7 cellular contexts compared by ENCODE assay signal in the genomic region with DNA sequence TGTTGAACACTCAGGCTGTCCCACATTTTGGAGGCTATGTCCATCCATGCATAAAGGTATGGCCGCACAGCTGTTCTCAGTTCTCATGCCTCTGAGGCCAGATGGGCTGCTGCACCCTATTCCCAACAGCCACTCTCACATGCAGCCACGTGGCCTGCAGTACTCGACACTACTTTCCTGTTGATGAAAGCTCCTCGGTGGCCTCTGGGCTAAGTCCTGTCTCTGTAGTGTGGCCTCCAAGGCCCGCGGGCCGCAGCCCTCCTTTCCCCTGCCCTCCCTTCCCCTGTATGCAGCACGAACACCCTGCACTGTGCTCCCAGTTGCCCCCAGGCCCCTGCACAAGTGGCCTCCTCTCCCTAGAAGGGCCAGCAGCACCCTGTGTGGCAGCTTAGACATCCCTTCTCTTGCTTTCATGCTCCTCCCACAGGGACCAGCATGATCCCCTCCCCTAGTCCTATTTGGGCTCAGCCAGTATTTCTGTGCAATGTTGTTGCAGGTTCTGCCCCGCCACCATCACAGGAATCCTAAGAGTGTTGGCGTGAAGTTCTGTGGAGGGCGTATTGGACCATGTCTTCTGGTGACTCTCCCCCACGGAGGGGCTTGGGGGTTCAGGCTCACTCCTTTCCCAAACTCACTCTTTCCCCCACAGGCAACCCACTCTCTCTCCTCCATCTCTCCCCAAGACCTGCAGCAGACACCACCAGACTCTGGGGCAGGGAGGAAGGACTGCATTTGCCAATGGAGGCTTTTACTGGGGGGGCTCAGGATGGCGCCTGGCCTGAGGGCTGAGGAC.
DNase-seq lines count a peak whose midpoint lies in the region; ATAC-seq and TF ChIP-seq lines count a peak whose summit lies in the region.
"Not testable (repeated sequence)": the region's sequence is repeated elsewhere in the genome, so short reads cannot be mapped to it uniquely, and the experiment has no call there.

No MANE protein-coding gene starts in this region.

- not testable (repeated sequence) for H3K4ac ChIP-seq in neuronal stem cell (ENCODE audit: low read length)

- H3K27ac ChIP-seq in right cardiac atrium (ENCODE audit: low read length); right lobe of liver; neuronal stem cell (replicated peaks; ENCODE audit: low read length); spleen: not testable (repeated sequence)

- peak overlapping the region; percentile 17 for H3K23ac ChIP-seq in neuronal stem cell (ENCODE audit: low read depth, low read length, poor library complexity)

- not testable (repeated sequence) for H3K4me1 Mint-ChIP-seq in chondrocyte (ENCODE audit: low read depth)

- H3K4me1 ChIP-seq in NT2/D1 (ENCODE audit: insufficient read depth, insufficient read length); right cardiac atrium (ENCODE audit: control insufficient read depth, insufficient read depth, low read length); right lobe of liver; neuronal stem cell (ENCODE audit: control insufficient read depth in 2 of 2, insufficient read depth in 1 of 2, low read depth in 1 of 2, low read length in 2 of 2); spleen: not testable (repeated sequence)

- ATAC-seq in right cardiac atrium, right lobe of liver: not testable (repeated sequence)

- 86% methylated on average over 13 of the region's 13 CpGs for WGBS in right cardiac atrium
- 83% methylated on average over 13 of the region's 13 CpGs for WGBS in right lobe of liver (ENCODE audit: insufficient coverage, low coverage, low lambda C conversion rate, missing lambda C conversion rate)
- WGBS in neuronal stem cell (ENCODE audit: extremely low coverage in 2 of 2, insufficient read length in 2 of 2, insufficient replicate concordance in 1 of 2), 2 donors, result no CpG with 5 or more reads among the region's 13 CpGs
- 86 to 90% (median 87%) methylated on average over 13 of the region's 13 CpGs for WGBS in spleen, 5 donors

- not testable (repeated sequence) for H2BK5ac ChIP-seq in neuronal stem cell (ENCODE audit: low read length)

- peaks cover 56% of the 10 kb centered on the region for H3K9me3 Mint-ChIP-seq in chondrocyte (ENCODE audit: low read depth)

- H3K36me3 ChIP-seq in NT2/D1 (ENCODE audit: insufficient read depth, insufficient read length, low read length); right lobe of liver; neuronal stem cell (replicated peaks in 1 of 2; ENCODE audit: control insufficient read depth in 2 of 2, insufficient read depth in 2 of 2, low read length in 2 of 2); spleen: not testable (repeated sequence)

- H3K9ac ChIP-seq in NT2/D1 (ENCODE audit: insufficient read length, low read depth); neuronal stem cell (ENCODE audit: low read depth, low read length, poor library complexity): not testable (repeated sequence)

- not testable (repeated sequence) for H3K9me3 ChIP-seq in NT2/D1 (ENCODE audit: insufficient read depth, low read length); right cardiac atrium (ENCODE audit: control insufficient read depth, low read length); right lobe of liver
- H3K9me3 ChIP-seq in neuronal stem cell (replicated peaks in 1 of 2; ENCODE audit: control insufficient read depth in 2 of 2, insufficient read depth in 1 of 2, low read depth in 1 of 2, low read length in 2 of 2) (peaks cover 0 to 17% of the 10 kb centered on the region in 2 donors), spleen (peaks cover 0 to 58% (median 16%) of the 10 kb centered on the region in 8 donors)

- CTCF ChIA-PET in GM10248 (lab: Yijun Ruan, JAX), result not testable (repeated sequence)

- TF ChIP-seq CTCF in GM10248 (IDR thresholded peaks at IDR 0.05; ENCODE audit: control extremely low read depth, extremely low read depth, low read depth, missing control alignments); chondrocyte (IDR thresholded peaks at IDR 0.05); right lobe of liver (IDR thresholded peaks at IDR 0.05); spleen (IDR thresholded peaks at IDR 0.05 in 8 of 11, conservative IDR thresholded peaks at IDR 0.05 in 3 of 11): not testable (repeated sequence)

- H2BK15ac ChIP-seq in neuronal stem cell (ENCODE audit: low read length), result not testable (repeated sequence)

- H3K14ac ChIP-seq in neuronal stem cell (ENCODE audit: low read length), result not testable (repeated sequence)

- DNase-seq in GM10248 (ENCODE audit: extremely low spot score), result peak; percentile 4
- DNase-seq in NT2/D1 (ENCODE audit: low read depth, low spot score); neuronal stem cell (ENCODE audit: low spot score): not testable (repeated sequence)
- DNase-seq in chondrocyte (ENCODE audit: low spot score), result peak; percentile 92
- peak in 2 of 3 donors; percentile 28 to 48 for DNase-seq in right cardiac atrium
- peak in 2 of 3 donors; percentile 20 to 45 for DNase-seq in right lobe of liver
- DNase-seq in spleen, result peak; percentile 73

- H3K36me3 Mint-ChIP-seq in chondrocyte (ENCODE audit: low read depth), result not testable (repeated sequence)

- TF ChIP-seq POLR2A in right lobe of liver (IDR thresholded peaks at IDR 0.05); spleen (IDR thresholded peaks at IDR 0.05): not testable (repeated sequence)

- H3K27me3 Mint-ChIP-seq in chondrocyte (ENCODE audit: low read depth), result not testable (repeated sequence)

- H2BK120ac ChIP-seq in neuronal stem cell (ENCODE audit: low read depth, low read length), result not testable (repeated sequence)

- not testable (repeated sequence) for H4K8ac ChIP-seq in neuronal stem cell (ENCODE audit: low read depth, low read length)

- H3K4me3 ChIP-seq in NT2/D1 (ENCODE audit: insufficient read length, low read depth), result peak overlapping the region; percentile 26
- H3K4me3 ChIP-seq in right cardiac atrium (ENCODE audit: low read length); right lobe of liver; neuronal stem cell (ENCODE audit: low read length in 2 of 2); spleen: not testable (repeated sequence)

- H3K27ac Mint-ChIP-seq in chondrocyte (ENCODE audit: unreplicated experiment), result not testable (repeated sequence)

- not testable (repeated sequence) for H2AK5ac ChIP-seq in neuronal stem cell (ENCODE audit: low read depth, low read length)

- not testable (repeated sequence) for H2BK12ac ChIP-seq in neuronal stem cell (ENCODE audit: low read length)

- intact Hi-C loops in right cardiac atrium (cut with DNase I); right lobe of liver (cut with DNase I); spleen (cut with DNase I; ENCODE audit: low total_unique reads): not testable (repeated sequence)

- H3K27me3 ChIP-seq in NT2/D1 (ENCODE audit: insufficient read depth, insufficient read length) (peaks cover 34% of the 10 kb centered on the region), spleen (replicated peaks in 1 of 7) (peaks cover 0 to 48% (median 17%) of the 10 kb centered on the region in 7 donors)
- not testable (repeated sequence) for H3K27me3 ChIP-seq in right cardiac atrium (ENCODE audit: control insufficient read depth, insufficient read depth); right lobe of liver; neuronal stem cell (ENCODE audit: control insufficient read depth in 3 of 3, insufficient read depth in 3 of 3, low read depth in 1 of 3, low read length in 3 of 3)

- H3K79me1 ChIP-seq in neuronal stem cell (ENCODE audit: low read depth, low read length), result not testable (repeated sequence)

- not testable (repeated sequence) for H4K91ac ChIP-seq in neuronal stem cell (ENCODE audit: low read depth, low read length, poor library complexity)

- H3K4me3 Mint-ChIP-seq in chondrocyte (ENCODE audit: unreplicated experiment), result not testable (repeated sequence)

- POLR2A ChIA-PET in GM10248 (lab: Yijun Ruan, JAX), result not testable (repeated sequence)

- H2AFZ ChIP-seq in neuronal stem cell (ENCODE audit: low read length), result not testable (repeated sequence)

- not testable (repeated sequence) for H3K4me2 ChIP-seq in neuronal stem cell (ENCODE audit: insufficient read depth, low read length, poor library complexity, severe bottlenecking)

- H3K18ac ChIP-seq in neuronal stem cell (ENCODE audit: low read length), result not testable (repeated sequence)
